10 cellular contexts compared by ENCODE assay signal in the genomic region with DNA sequence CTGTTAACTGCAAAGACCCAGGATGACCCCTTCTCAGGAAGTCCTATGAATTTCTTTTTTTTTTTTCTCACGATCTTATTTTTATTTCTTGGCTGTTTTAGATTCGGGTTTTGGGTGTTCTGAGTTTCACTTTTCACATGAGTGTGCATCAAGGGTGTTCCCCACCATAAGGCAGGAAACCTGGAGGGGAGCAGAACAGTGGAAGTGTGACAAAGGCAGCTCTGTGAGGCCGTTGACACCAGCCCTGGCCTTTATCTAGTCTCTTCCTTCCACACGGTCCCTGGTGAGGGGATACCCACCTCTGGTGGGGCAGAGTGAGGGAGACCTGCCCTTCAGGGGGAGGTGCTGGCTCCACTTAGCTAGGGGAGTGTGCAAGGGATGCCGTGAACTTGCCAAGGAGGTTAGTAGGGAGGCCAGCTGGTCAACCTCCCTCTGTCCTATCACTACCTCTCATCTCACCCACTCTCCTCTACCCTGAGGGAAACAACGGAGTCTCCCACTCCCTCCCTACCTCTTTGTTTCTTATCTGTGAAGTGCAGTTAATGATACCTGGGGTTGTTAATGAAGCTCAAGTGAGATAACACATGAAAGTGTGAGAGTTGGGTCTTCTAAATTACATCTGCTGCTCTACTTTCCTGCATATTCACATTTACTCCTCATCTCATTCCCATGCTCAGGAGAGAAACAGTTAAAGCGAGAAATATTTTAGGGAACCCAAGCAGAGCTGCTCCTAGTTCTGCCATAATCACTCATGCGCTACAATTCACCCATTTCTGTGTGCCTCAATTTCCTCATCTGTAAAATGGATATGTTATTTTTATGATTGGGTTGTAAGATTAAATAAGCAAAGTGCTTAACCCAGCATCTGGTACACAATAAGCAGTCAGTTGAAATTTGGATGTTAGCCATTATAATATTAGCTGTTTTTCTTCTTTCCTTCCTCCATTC. TPM values are rescaled to one million over a fixed set of nuclear protein-coding genes. Genes with fewer than 3 reads are reported as not detected.
DNase-seq lines count a peak whose midpoint lies in the region; ATAC-seq and TF ChIP-seq lines count a peak whose summit lies in the region.
"Had no signal": no experiment of that assay in that cellular context is flagged by ENCODE, and none has a peak within 500 bp of the region (broad histone marks: within the 10 kb centered on the region; RNA-seq: fewer than 3 reads in every experiment).

No MANE protein-coding gene starts in this region.

- peak overlapping the region; percentile 82 for H3K27ac Mint-ChIP-seq in activated T-helper 2 cell treated with anti-CD3 and anti-CD28 coated beads, Interferon-gamma antibody, Interleukin-2, Interleukin-4, amounts not matched to agents 10 μg/mL and 5 μg/mL and 100 μg/mL, durations not matched to agents 14 hours and 24 hours and 36 hours

- H3K9me3 Mint-ChIP-seq in activated T-helper 2 cell treated with anti-CD3 and anti-CD28 coated beads, Interferon-gamma antibody, Interleukin-2, Interleukin-4, amounts not matched to agents 10 μg/mL and 5 μg/mL and 100 μg/mL, durations not matched to agents 14 hours and 24 hours and 36 hours, result no peaks in the 10 kb centered on the region

- peak overlapping the region; percentile 8 for H3K27ac ChIP-seq in thymus (ENCODE audit: low read depth)
- H3K27ac ChIP-seq in aorta (ENCODE audit: low read depth in 1 of 2, low read length in 2 of 2), result no peak overlapping the region
- H3K27ac ChIP-seq in left lung, result no peak overlapping the region
- H3K27ac ChIP-seq: HL-60, thoracic aorta had no signal

- H3K27me3 Mint-ChIP-seq in activated T-helper 2 cell treated with anti-CD3 and anti-CD28 coated beads, Interferon-gamma antibody, Interleukin-2, Interleukin-4, amounts not matched to agents 10 μg/mL and 5 μg/mL and 100 μg/mL, durations not matched to agents 14 hours and 24 hours and 36 hours (ENCODE audit: low read depth), result peaks cover 9% of the 10 kb centered on the region

- no peak overlapping the region for H3K4me3 ChIP-seq in thymus (ENCODE audit: low read length)
- H3K4me3 ChIP-seq in aorta (ENCODE audit: low read length in 2 of 2), result no peak overlapping the region
- H3K4me3 ChIP-seq in left lung, result no peak overlapping the region
- H3K4me3 ChIP-seq: thoracic aorta had no signal

- H3K4me1 ChIP-seq in thymus (ENCODE audit: control insufficient read depth, insufficient read depth, low read length), result peaks cover 37% of the 10 kb centered on the region
- H3K4me1 ChIP-seq in aorta (ENCODE audit: control insufficient read depth in 1 of 2, insufficient read depth in 2 of 2, low read length in 2 of 2), result no peaks in the 10 kb centered on the region
- peaks cover 5 to 41% of the 10 kb centered on the region in 2 donors for H3K4me1 ChIP-seq in left lung

- peaks cover 45% of the 10 kb centered on the region for H3K4me1 Mint-ChIP-seq in activated T-helper 2 cell treated with anti-CD3 and anti-CD28 coated beads, Interferon-gamma antibody, Interleukin-2, Interleukin-4, amounts not matched to agents 10 μg/mL and 5 μg/mL and 100 μg/mL, durations not matched to agents 14 hours and 24 hours and 36 hours (ENCODE audit: low read depth)

- intact Hi-C loops in activated T-helper 2 cell treated with anti-CD3 and anti-CD28 coated beads, Interferon-gamma antibody, Interleukin-2, Interleukin-4, amounts not matched to agents 10 μg/mL and 5 μg/mL and 100 μg/mL, durations not matched to agents 14 hours and 24 hours and 36 hours (cut with micrococcal nuclease), result no loop called here
- intact Hi-C loops in aorta (cut with DNase I) (no loop called here), left lung (cut with DNase I) (no loop called here)

- peak; percentile 35 for DNase-seq in stimulated activated CD4-positive, alpha-beta T cell treated with anti-CD3 and anti-CD28 coated beads, Interleukin-1b, Interleukin-23, amount 100 ng/mL, for 48 hours
- DNase-seq in stimulated activated CD4-positive, alpha-beta T cell treated with anti-CD3 and anti-CD28 coated beads, Interleukin-12 subunit alpha, Interleukin-12 subunit beta, amount 100 ng/mL, for 4 hours, result no peak
- peak; percentile 43 for DNase-seq in activated T-helper 2 cell treated with anti-CD3 and anti-CD28 coated beads, Interferon-gamma antibody, Interleukin-2, Interleukin-4, amounts not matched to agents 10 μg/mL and 5 μg/mL and 100 μg/mL, durations not matched to agents 14 hours and 24 hours and 36 hours (ENCODE audit: low spot score)
- DNase-seq in aorta, result no peak
- DNase-seq in left lung, result no peak

- 32% methylated on average over 8 of the region's 8 CpGs for WGBS in thymus
- 59 to 62% methylated on average over 8 of the region's 8 CpGs for WGBS in aorta, 2 donors

- ATAC-seq in HG03378 (IDR thresholded peaks at IDR 0.05; ENCODE audit: unreplicated experiment), result peak; percentile 48
- ATAC-seq in aorta (ENCODE audit: low FRiP score), result no peak
- no peak for ATAC-seq in HG02970 (IDR thresholded peaks at IDR 0.05; ENCODE audit: low FRiP score, unreplicated experiment)
- ATAC-seq in left lung, result no peak

- H3K4me3 Mint-ChIP-seq in activated T-helper 2 cell treated with anti-CD3 and anti-CD28 coated beads, Interferon-gamma antibody, Interleukin-2, Interleukin-4, amounts not matched to agents 10 μg/mL and 5 μg/mL and 100 μg/mL, durations not matched to agents 14 hours and 24 hours and 36 hours (ENCODE audit: low read depth), result peak overlapping the region; percentile 45

- no peaks in the 10 kb centered on the region for H3K36me3 Mint-ChIP-seq in activated T-helper 2 cell treated with anti-CD3 and anti-CD28 coated beads, Interferon-gamma antibody, Interleukin-2, Interleukin-4, amounts not matched to agents 10 μg/mL and 5 μg/mL and 100 μg/mL, durations not matched to agents 14 hours and 24 hours and 36 hours (ENCODE audit: low read depth)

- no peaks in the 10 kb centered on the region for H3K9me3 ChIP-seq in thymus (ENCODE audit: control insufficient read depth)
- H3K9me3 ChIP-seq in aorta (ENCODE audit: control insufficient read depth, low read length), result no peaks in the 10 kb centered on the region
- no peaks in the 10 kb centered on the region for H3K9me3 ChIP-seq in left lung
- H3K9me3 ChIP-seq: thoracic aorta had no signal

- no peaks in the 10 kb centered on the region for H3K27me3 ChIP-seq in thymus (ENCODE audit: control insufficient read depth, insufficient read depth)
- no peaks in the 10 kb centered on the region for H3K27me3 ChIP-seq in aorta (ENCODE audit: control insufficient read depth in 1 of 2, insufficient read depth in 2 of 2, low read length in 1 of 2)
- peaks cover 0 to 31% of the 10 kb centered on the region in 2 donors for H3K27me3 ChIP-seq in left lung

- TF ChIP-seq CTCF in left lung (IDR thresholded peaks at IDR 0.05), result no peak

- no peaks in the 10 kb centered on the region for H3K36me3 ChIP-seq in thymus (ENCODE audit: control insufficient read depth, insufficient read depth)
- H3K36me3 ChIP-seq in aorta (ENCODE audit: control insufficient read depth in 1 of 2, insufficient read depth in 2 of 2, low read length in 1 of 2), result no peaks in the 10 kb centered on the region
- H3K36me3 ChIP-seq in left lung, result no peaks in the 10 kb centered on the region
- H3K36me3 ChIP-seq: thoracic aorta had no signal

RNA-seq across cellular contexts. Expression of a gene that starts 4.4 kb away (rescaled TPM):
- 19.9 and 22.7 TPM in 2 replicates for total RNA-seq in activated T-helper 2 cell treated with anti-CD3 and anti-CD28 coated beads, Interferon-gamma antibody, Interleukin-2, Interleukin-4, amounts not matched to agents 10 μg/mL and 5 μg/mL and 100 μg/mL, durations not matched to agents 14 hours and 24 hours and 36 hours
- 3.7 TPM for polyA plus RNA-seq in thymus
- 1 to 10 TPM; 5.5 to 6.5 TPM for total RNA-seq in aorta
- polyA plus RNA-seq in aorta, result 10 to 100 TPM in 1 of 2 donors, under 1 TPM in 1; 0.72 to 12.3 TPM
- 10 to 100 TPM in 1 of 2 donors, 1 to 10 TPM in 1; 7.6 to 21.8 TPM for total RNA-seq in left lung

RNA-seq across cellular contexts. Expression of a gene that starts 29.1 kb away (rescaled TPM):
- 1.6 and 2.6 TPM in 2 replicates for total RNA-seq in activated T-helper 2 cell treated with anti-CD3 and anti-CD28 coated beads, Interferon-gamma antibody, Interleukin-2, Interleukin-4, amounts not matched to agents 10 μg/mL and 5 μg/mL and 100 μg/mL, durations not matched to agents 14 hours and 24 hours and 36 hours
- polyA plus RNA-seq in thymus, result 1.2 TPM
- total RNA-seq in aorta, result 1 to 10 TPM; 1.4 to 3.2 TPM
- 1 to 10 TPM in 1 of 2 donors, under 1 TPM in 1; 0.36 to 6.1 TPM for polyA plus RNA-seq in aorta
- total RNA-seq in left lung, result 1 to 10 TPM; 1.7 to 3.9 TPM

RNA-seq across cellular contexts. Expression of a gene that starts 49.1 kb away (rescaled TPM):
- not detected in 2 replicates for total RNA-seq in activated T-helper 2 cell treated with anti-CD3 and anti-CD28 coated beads, Interferon-gamma antibody, Interleukin-2, Interleukin-4, amounts not matched to agents 10 μg/mL and 5 μg/mL and 100 μg/mL, durations not matched to agents 14 hours and 24 hours and 36 hours
- polyA plus RNA-seq in thymus (0.71 TPM), aorta (not detected)
- total RNA-seq in aorta (not detected), left lung (not detected)
- total RNA-seq: thoracic aorta had no signal

Comparison
In these comparisons a context has a peak if more than half of its experiments do, and no peak if none do; other contexts are left out.
1. DNase-seq: peak in stimulated activated CD4-positive, alpha-beta T cell treated with anti-CD3 and anti-CD28 coated beads, Interleukin-1b, Interleukin-23, amount 100 ng/mL, for 48 hours (single experiment) and activated T-helper 2 cell treated with anti-CD3 and anti-CD28 coated beads, Interferon-gamma antibody, Interleukin-2, Interleukin-4, amounts not matched to agents 10 μg/mL and 5 μg/mL and 100 μg/mL, durations not matched to agents 14 hours and 24 hours and 36 hours (single experiment); none in stimulated activated CD4-positive, alpha-beta T cell treated with anti-CD3 and anti-CD28 coated beads, Interleukin-12 subunit alpha, Interleukin-12 subunit beta, amount 100 ng/mL, for 4 hours (single experiment), aorta (0 of 2) and left lung (0 of 2).